In the genomic region with DNA sequence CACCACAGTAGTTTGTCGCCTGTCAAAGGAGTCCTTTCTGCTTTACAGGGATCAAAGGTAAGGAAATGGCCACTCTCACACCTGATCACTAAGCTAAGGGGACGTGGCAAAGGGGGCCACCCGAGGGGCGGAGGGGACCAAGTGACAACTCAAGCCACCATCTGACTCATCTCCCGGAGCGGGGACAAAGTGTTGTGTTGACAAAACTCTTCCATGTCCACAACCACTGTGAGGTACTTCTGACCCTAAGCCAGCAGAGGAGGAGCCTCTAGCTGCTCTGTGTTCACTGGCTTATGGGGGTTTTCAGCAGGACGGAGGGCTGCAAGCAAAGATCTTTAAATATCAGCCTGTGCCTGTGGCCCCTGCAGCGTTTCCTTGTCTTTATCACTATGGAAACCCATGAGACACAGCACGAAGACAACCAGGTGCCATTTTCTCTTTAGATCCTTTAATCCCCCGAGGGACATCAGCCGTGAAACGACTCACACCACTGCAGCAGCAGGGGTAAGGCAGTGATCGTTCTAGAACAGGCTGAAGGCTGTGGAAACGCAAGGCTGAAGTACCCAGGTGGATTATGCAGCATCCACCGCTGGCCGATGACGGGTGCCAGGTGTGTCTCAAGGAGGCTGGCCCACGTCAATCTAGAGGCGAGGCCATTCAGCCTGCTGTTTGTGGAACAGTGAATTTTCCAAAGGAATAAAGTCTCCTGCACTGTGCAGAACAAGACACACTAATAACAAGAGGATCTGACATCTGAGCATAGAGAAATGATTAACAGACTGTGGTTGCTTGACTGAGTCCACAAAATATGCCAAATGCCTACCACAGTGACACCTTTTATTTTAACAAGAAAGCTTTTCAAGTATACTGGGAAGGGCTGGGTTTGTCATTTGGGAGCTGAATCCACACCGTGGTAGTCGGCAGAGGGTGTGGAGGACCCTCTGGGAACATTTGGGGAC, we compare ENCODE assay signal across 1 cellular context.
A peak's percentile ranks its signal among the peaks of the same experiment; 100 is the strongest.
TF ChIP-seq lines count a peak whose summit lies in the region.

No MANE protein-coding gene starts in this region.

TF ChIP-seq in HepG2, 621 proteins besides CTCF, POLR2A, EP300 and RAD21 (continued from another document and continues in another):
- TF ChIP-seq, protein P1, sequence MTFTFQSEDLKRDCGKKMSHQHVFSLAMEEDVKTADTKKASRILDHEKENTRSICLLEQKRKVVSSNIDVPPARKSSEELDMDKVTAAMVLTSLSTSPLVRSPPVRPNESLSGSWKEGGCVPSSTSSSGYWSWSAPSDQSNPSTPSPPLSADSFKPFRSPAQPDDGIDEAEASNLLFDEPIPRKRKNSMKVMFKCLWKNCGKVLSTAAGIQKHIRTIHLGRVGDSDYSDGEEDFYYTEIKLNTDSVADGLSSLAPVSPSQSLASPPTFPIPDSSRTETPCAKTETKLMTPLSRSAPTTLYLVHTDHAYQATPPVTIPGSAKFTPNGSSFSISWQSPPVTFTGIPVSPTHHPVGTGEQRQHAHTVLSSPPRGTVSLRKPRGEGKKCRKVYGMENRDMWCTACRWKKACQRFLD (CRISPR knock-in tag; IDR thresholded peaks at IDR 0.05; ENCODE audit: borderline replicate concordance), result no peak
- TF ChIP-seq, protein P2, sequence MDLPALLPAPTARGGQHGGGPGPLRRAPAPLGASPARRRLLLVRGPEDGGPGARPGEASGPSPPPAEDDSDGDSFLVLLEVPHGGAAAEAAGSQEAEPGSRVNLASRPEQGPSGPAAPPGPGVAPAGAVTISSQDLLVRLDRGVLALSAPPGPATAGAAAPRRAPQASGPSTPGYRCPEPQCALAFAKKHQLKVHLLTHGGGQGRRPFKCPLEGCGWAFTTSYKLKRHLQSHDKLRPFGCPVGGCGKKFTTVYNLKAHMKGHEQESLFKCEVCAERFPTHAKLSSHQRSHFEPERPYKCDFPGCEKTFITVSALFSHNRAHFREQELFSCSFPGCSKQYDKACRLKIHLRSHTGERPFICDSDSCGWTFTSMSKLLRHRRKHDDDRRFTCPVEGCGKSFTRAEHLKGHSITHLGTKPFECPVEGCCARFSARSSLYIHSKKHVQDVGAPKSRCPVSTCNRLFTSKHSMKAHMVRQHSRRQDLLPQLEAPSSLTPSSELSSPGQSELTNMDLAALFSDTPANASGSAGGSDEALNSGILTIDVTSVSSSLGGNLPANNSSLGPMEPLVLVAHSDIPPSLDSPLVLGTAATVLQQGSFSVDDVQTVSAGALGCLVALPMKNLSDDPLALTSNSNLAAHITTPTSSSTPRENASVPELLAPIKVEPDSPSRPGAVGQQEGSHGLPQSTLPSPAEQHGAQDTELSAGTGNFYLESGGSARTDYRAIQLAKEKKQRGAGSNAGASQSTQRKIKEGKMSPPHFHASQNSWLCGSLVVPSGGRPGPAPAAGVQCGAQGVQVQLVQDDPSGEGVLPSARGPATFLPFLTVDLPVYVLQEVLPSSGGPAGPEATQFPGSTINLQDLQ (CRISPR knock-in tag; IDR thresholded peaks at IDR 0.05), result no peak
- TF ChIP-seq SRSF1 (optimal IDR thresholded peaks at IDR 0.05; ENCODE audit: low read depth, low read length) (no peak), PPARG (CRISPR knock-in tag; conservative IDR thresholded peaks at IDR 0.05) (no peak), HOXA9 (CRISPR knock-in tag; IDR thresholded peaks at IDR 0.05; ENCODE audit: borderline replicate concordance) (no peak), KDM6A (CRISPR knock-in tag; IDR thresholded peaks at IDR 0.05; ENCODE audit: low read depth) (peak; percentile 71), KDM5B (CRISPR knock-in tag; IDR thresholded peaks at IDR 0.05; ENCODE audit: borderline replicate concordance) (peak; percentile 27; the same call in 1 of the 2 replicates), MXI1 (IDR thresholded peaks at IDR 0.05; ENCODE audit: borderline replicate concordance, low read depth, low read length) (peak; percentile 28; the same call in 1 of the 3 replicates), TCF12 (IDR thresholded peaks at IDR 0.05) (no peak), TCF12 (CRISPR knock-in tag; IDR thresholded peaks at IDR 0.05) (no peak), HOXA5 (CRISPR knock-in tag; IDR thresholded peaks at IDR 0.05) (no peak), NFATC3 (CRISPR knock-in tag; IDR thresholded peaks at IDR 0.05) (no peak), ZFP36 (IDR thresholded peaks at IDR 0.05; ENCODE audit: borderline replicate concordance, low read depth, low read length, partially characterized antibody) (no peak), ZSCAN22 (CRISPR knock-in tag; IDR thresholded peaks at IDR 0.05) (peak; percentile 85; the same call in 1 of the 2 replicates), TCF7 (IDR thresholded peaks at IDR 0.05; ENCODE audit: low read depth) (peak; percentile 62), SMC3 (IDR thresholded peaks at IDR 0.05; ENCODE audit: low read length) (no peak), ELF1 (CRISPR knock-in tag; IDR thresholded peaks at IDR 0.05) (no peak), HDAC6 (IDR thresholded peaks at IDR 0.05; ENCODE audit: low read depth, low read length) (no peak), SOX6 (IDR thresholded peaks at IDR 0.05) (no peak), SOX6 (CRISPR knock-in tag; IDR thresholded peaks at IDR 0.05) (peak; percentile 64), ZNF263 (CRISPR knock-in tag; IDR thresholded peaks at IDR 0.05) (no peak; the same call in 1 of the 2 replicates), RFXANK (CRISPR knock-in tag; IDR thresholded peaks at IDR 0.05) (no peak), MTF1 (CRISPR knock-in tag; IDR thresholded peaks at IDR 0.05) (no peak), ZFP90 (CRISPR knock-in tag; IDR thresholded peaks at IDR 0.05; ENCODE audit: borderline replicate concordance) (no peak), SMARCE1 (IDR thresholded peaks at IDR 0.05; ENCODE audit: borderline replicate concordance) (no peak), RBAK (CRISPR knock-in tag; IDR thresholded peaks at IDR 0.05) (no peak), SATB2 (CRISPR knock-in tag; IDR thresholded peaks at IDR 0.05) (no peak)
- TF ChIP-seq, protein P3, sequence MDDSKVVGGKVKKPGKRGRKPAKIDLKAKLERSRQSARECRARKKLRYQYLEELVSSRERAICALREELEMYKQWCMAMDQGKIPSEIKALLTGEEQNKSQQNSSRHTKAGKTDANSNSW (CRISPR knock-in tag; IDR thresholded peaks at IDR 0.05; ENCODE audit: borderline replicate concordance), result no peak
- TF ChIP-seq, protein P4, sequence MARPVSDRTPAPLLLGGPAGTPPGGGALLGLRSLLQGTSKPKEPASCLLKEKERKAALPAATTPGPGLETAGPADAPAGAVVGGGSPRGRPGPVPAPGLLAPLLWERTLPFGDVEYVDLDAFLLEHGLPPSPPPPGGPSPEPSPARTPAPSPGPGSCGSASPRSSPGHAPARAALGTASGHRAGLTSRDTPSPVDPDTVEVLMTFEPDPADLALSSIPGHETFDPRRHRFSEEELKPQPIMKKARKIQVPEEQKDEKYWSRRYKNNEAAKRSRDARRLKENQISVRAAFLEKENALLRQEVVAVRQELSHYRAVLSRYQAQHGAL (CRISPR knock-in tag; IDR thresholded peaks at IDR 0.05; ENCODE audit: not compliant biosample characterization), result no peak
- TF ChIP-seq, protein P5, sequence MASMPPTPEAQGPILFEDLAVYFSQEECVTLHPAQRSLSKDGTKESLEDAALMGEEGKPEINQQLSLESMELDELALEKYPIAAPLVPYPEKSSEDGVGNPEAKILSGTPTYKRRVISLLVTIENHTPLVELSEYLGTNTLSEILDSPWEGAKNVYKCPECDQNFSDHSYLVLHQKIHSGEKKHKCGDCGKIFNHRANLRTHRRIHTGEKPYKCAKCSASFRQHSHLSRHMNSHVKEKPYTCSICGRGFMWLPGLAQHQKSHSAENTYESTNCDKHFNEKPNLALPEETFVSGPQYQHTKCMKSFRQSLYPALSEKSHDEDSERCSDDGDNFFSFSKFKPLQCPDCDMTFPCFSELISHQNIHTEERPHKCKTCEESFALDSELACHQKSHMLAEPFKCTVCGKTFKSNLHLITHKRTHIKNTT (CRISPR knock-in tag; IDR thresholded peaks at IDR 0.05), result no peak
- TF ChIP-seq, protein P6, sequence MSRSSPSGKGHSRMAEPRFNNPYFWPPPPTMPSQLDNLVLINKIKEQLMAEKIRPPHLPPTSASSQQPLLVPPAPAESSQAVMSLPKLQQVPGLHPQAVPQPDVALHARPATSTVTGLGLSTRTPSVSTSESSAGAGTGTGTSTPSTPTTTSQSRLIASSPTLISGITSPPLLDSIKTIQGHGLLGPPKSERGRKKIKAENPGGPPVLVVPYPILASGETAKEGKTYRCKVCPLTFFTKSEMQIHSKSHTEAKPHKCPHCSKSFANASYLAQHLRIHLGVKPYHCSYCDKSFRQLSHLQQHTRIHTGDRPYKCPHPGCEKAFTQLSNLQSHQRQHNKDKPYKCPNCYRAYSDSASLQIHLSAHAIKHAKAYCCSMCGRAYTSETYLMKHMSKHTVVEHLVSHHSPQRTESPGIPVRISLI (CRISPR knock-in tag; IDR thresholded peaks at IDR 0.05; ENCODE audit: borderline replicate concordance), result no peak
- TF ChIP-seq, protein P7, sequence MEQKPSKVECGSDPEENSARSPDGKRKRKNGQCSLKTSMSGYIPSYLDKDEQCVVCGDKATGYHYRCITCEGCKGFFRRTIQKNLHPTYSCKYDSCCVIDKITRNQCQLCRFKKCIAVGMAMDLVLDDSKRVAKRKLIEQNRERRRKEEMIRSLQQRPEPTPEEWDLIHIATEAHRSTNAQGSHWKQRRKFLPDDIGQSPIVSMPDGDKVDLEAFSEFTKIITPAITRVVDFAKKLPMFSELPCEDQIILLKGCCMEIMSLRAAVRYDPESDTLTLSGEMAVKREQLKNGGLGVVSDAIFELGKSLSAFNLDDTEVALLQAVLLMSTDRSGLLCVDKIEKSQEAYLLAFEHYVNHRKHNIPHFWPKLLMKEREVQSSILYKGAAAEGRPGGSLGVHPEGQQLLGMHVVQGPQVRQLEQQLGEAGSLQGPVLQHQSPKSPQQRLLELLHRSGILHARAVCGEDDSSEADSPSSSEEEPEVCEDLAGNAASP (CRISPR knock-in tag; IDR thresholded peaks at IDR 0.05; ENCODE audit: borderline replicate concordance), result no peak
- TF ChIP-seq, protein P8, sequence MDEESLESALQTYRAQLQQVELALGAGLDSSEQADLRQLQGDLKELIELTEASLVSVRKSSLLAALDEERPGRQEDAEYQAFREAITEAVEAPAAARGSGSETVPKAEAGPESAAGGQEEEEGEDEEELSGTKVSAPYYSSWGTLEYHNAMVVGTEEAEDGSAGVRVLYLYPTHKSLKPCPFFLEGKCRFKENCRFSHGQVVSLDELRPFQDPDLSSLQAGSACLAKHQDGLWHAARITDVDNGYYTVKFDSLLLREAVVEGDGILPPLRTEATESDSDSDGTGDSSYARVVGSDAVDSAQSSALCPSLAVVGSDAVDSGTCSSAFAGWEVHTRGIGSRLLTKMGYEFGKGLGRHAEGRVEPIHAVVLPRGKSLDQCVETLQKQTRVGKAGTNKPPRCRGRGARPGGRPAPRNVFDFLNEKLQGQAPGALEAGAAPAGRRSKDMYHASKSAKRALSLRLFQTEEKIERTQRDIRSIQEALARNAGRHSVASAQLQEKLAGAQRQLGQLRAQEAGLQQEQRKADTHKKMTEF (CRISPR knock-in tag; IDR thresholded peaks at IDR 0.05), result peak; percentile 63
- TF ChIP-seq, protein P9, sequence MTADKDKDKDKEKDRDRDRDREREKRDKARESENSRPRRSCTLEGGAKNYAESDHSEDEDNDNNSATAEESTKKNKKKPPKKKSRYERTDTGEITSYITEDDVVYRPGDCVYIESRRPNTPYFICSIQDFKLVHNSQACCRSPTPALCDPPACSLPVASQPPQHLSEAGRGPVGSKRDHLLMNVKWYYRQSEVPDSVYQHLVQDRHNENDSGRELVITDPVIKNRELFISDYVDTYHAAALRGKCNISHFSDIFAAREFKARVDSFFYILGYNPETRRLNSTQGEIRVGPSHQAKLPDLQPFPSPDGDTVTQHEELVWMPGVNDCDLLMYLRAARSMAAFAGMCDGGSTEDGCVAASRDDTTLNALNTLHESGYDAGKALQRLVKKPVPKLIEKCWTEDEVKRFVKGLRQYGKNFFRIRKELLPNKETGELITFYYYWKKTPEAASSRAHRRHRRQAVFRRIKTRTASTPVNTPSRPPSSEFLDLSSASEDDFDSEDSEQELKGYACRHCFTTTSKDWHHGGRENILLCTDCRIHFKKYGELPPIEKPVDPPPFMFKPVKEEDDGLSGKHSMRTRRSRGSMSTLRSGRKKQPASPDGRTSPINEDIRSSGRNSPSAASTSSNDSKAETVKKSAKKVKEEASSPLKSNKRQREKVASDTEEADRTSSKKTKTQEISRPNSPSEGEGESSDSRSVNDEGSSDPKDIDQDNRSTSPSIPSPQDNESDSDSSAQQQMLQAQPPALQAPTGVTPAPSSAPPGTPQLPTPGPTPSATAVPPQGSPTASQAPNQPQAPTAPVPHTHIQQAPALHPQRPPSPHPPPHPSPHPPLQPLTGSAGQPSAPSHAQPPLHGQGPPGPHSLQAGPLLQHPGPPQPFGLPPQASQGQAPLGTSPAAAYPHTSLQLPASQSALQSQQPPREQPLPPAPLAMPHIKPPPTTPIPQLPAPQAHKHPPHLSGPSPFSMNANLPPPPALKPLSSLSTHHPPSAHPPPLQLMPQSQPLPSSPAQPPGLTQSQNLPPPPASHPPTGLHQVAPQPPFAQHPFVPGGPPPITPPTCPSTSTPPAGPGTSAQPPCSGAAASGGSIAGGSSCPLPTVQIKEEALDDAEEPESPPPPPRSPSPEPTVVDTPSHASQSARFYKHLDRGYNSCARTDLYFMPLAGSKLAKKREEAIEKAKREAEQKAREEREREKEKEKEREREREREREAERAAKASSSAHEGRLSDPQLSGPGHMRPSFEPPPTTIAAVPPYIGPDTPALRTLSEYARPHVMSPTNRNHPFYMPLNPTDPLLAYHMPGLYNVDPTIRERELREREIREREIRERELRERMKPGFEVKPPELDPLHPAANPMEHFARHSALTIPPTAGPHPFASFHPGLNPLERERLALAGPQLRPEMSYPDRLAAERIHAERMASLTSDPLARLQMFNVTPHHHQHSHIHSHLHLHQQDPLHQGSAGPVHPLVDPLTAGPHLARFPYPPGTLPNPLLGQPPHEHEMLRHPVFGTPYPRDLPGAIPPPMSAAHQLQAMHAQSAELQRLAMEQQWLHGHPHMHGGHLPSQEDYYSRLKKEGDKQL (CRISPR knock-in tag; IDR thresholded peaks at IDR 0.05; ENCODE audit: low read depth), result no peak
- TF ChIP-seq, protein P10, sequence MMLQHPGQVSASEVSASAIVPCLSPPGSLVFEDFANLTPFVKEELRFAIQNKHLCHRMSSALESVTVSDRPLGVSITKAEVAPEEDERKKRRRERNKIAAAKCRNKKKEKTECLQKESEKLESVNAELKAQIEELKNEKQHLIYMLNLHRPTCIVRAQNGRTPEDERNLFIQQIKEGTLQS (CRISPR knock-in tag; IDR thresholded peaks at IDR 0.05), result peak; percentile 35; the same call in 1 of the 2 replicates
- TF ChIP-seq, protein P11, sequence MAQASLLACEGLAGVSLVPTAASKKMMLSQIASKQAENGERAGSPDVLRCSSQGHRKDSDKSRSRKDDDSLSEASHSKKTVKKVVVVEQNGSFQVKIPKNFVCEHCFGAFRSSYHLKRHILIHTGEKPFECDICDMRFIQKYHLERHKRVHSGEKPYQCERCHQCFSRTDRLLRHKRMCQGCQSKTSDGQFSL (CRISPR knock-in tag; IDR thresholded peaks at IDR 0.05), result no peak
